In the genomic region with DNA sequence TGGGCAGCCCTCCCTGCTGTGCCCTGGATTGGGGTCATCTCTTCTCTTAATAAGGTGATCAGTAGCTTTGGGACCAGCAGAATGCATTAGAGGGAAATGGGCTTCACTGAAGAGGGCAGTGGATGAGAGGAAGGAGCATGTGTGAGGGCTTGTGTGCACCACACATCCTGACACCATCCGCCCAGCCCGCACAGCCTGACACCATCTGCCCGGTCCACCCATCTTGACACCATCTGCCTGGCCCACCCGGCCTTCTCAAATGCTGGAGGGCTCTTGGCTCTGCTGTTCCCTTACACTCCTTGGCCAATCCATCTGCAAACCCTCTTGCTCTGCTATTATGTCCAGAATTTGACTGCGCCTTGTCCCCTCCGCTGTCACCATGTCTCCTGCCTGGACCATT, we compare ENCODE assay signal across 15 cellular contexts.
"Had no signal": no experiment of that assay in that cellular context is flagged by ENCODE, and none has a peak within 500 bp of the region (broad histone marks: within the 10 kb centered on the region; RNA-seq: fewer than 3 reads in every experiment).

No MANE protein-coding gene starts in this region.

- H3K27ac ChIP-seq: colonic mucosa, heart right ventricle, pancreas, skin epidermis, thyroid gland, uterus had no signal

- ATAC-seq: activated CD4-positive, alpha-beta T cell treated with anti-CD3 and anti-CD28 coated beads for 36 hours; activated naive CD8-positive, alpha-beta T cell treated with anti-CD3 and anti-CD28 coated beads, Interleukin-2, amount 50 U/mL, for 24 hours; activated T-cell treated with anti-CD3 and anti-CD28 coated beads, Interleukin-2, amount 50 U/mL, for 72 hours; left ventricle myocardium superior; pancreas had no signal

- H3K4me1 ChIP-seq: pancreas, uterus had no signal

- H3K27me3 Mint-ChIP-seq: activated CD4-positive, alpha-beta memory T cell treated with anti-CD3 and anti-CD28 coated beads, Interleukin-2, amount 10 ng/mL, durations not matched to agents 7 days and 5 days; activated CD4-positive, alpha-beta T cell treated with anti-CD3 and anti-CD28 coated beads for 36 hours; activated naive CD8-positive, alpha-beta T cell treated with anti-CD3 and anti-CD28 coated beads, Interleukin-2, amount 50 U/mL, for 24 hours had no signal

- H3K36me3 ChIP-seq: colonic mucosa, pancreas, thyroid gland, uterus had no signal

- H3K27me3 ChIP-seq: colonic mucosa, heart right ventricle, pancreas, thyroid gland, uterus had no signal

- H3K4me3 ChIP-seq: colonic mucosa, heart right ventricle, pancreas, skin epidermis, thyroid gland, uterus had no signal

- H3K27ac Mint-ChIP-seq: activated CD4-positive, alpha-beta memory T cell treated with anti-CD3 and anti-CD28 coated beads, Interleukin-2, amount 10 ng/mL, durations not matched to agents 7 days and 5 days; activated CD4-positive, alpha-beta T cell treated with anti-CD3 and anti-CD28 coated beads for 36 hours; activated naive CD8-positive, alpha-beta T cell treated with anti-CD3 and anti-CD28 coated beads, Interleukin-2, amount 50 U/mL, for 24 hours had no signal

- H3K4me3 Mint-ChIP-seq: activated CD4-positive, alpha-beta memory T cell treated with anti-CD3 and anti-CD28 coated beads, Interleukin-2, amount 10 ng/mL, durations not matched to agents 7 days and 5 days; activated CD4-positive, alpha-beta T cell treated with anti-CD3 and anti-CD28 coated beads for 36 hours; activated naive CD8-positive, alpha-beta T cell treated with anti-CD3 and anti-CD28 coated beads, Interleukin-2, amount 50 U/mL, for 24 hours; activated T-cell treated with anti-CD3 and anti-CD28 coated beads, Interleukin-2, amount 50 U/mL, for 72 hours had no signal

- H3K9me3 ChIP-seq: colonic mucosa, pancreas, thyroid gland, uterus had no signal

- DNase-seq: activated CD4-positive, alpha-beta memory T cell treated with anti-CD3 and anti-CD28 coated beads, Interleukin-2, amount 10 ng/mL, durations not matched to agents 7 days and 5 days; activated CD4-positive, alpha-beta T cell treated with anti-CD3 and anti-CD28 coated beads for 36 hours; activated naive CD4-positive, alpha-beta T cell treated with Interleukin-2 at 50 U/mL for 16 hours; activated naive CD8-positive, alpha-beta T cell treated with anti-CD3 and anti-CD28 coated beads, Interleukin-2, amount 50 U/mL, for 24 hours; activated T-cell treated with anti-CD3 and anti-CD28 coated beads, Interleukin-2, amount 50 U/mL, for 72 hours; colonic mucosa; heart right ventricle; kidney; left ventricle myocardium superior; mesenchymal stem cell; stimulated activated CD4-positive, alpha-beta T cell treated with anti-CD3 and anti-CD28 coated beads, Interleukin-4, amount 100 ng/mL, for 4 hours; thyroid gland; uterus had no signal

- H3K9me3 Mint-ChIP-seq: activated CD4-positive, alpha-beta memory T cell treated with anti-CD3 and anti-CD28 coated beads, Interleukin-2, amount 10 ng/mL, durations not matched to agents 7 days and 5 days; activated naive CD8-positive, alpha-beta T cell treated with anti-CD3 and anti-CD28 coated beads, Interleukin-2, amount 50 U/mL, for 24 hours; activated T-cell treated with anti-CD3 and anti-CD28 coated beads, Interleukin-2, amount 50 U/mL, for 72 hours had no signal
